ENCODE assay signal across 21 cellular contexts in genomic region chr18:9997711-9998110, GRCh38.
"Had no signal": no experiment of that assay in that cellular context is flagged by ENCODE, and none has a peak within 500 bp of the region (broad histone marks: within the 10 kb centered on the region; RNA-seq: fewer than 3 reads in every experiment).

No MANE protein-coding gene starts in this region.

- H3K27me3 ChIP-seq: dorsolateral prefrontal cortex, esophagus squamous epithelium, gastrocnemius medialis, heart right ventricle, left lung had no signal

- H3K4me3 Mint-ChIP-seq: mesothelial cell of epicardium; naive B cell; naive thymus-derived CD8-positive, alpha-beta T cell had no signal

- H3K4me3 ChIP-seq: coronary artery, dorsolateral prefrontal cortex, esophagus squamous epithelium, gastrocnemius medialis, heart right ventricle, left lung, lower lobe of right lung, mucosa of descending colon had no signal

- H3K4me1 ChIP-seq: gastrocnemius medialis, lower lobe of right lung had no signal

- H3K27ac ChIP-seq: coronary artery, dorsolateral prefrontal cortex, esophagus squamous epithelium, gastrocnemius medialis, heart right ventricle, left lung, lower lobe of right lung had no signal

- H3K27me3 Mint-ChIP-seq: naive B cell had no signal

- DNase-seq: dermis blood vessel endothelial cell; dorsolateral prefrontal cortex; effector CD4-positive, alpha-beta T cell; effector memory CD4-positive, alpha-beta T cell; esophagus squamous epithelium; foreskin fibroblast; foreskin melanocyte; gastrocnemius medialis; glutamatergic neuron; heart right ventricle; hippocampal formation; left cardiac atrium; left lung; left ventricle myocardium superior; lower lobe of right lung; mesendoderm; mucosa of descending colon; naive B cell; naive thymus-derived CD8-positive, alpha-beta T cell had no signal

- H3K36me3 ChIP-seq: esophagus squamous epithelium, gastrocnemius medialis, heart right ventricle, left lung, lower lobe of right lung had no signal

- H3K4me1 Mint-ChIP-seq: naive B cell; naive thymus-derived CD8-positive, alpha-beta T cell had no signal

- H3K27ac Mint-ChIP-seq: mesothelial cell of epicardium; naive thymus-derived CD8-positive, alpha-beta T cell had no signal
